Comparison of ENCODE assay signal across 21 cellular contexts in genomic region chr10:15197911-15198310, GRCh38. TPM values are rescaled to one million over a fixed set of nuclear protein-coding genes. Genes with fewer than 3 reads are reported as not detected.
A peak's percentile ranks its signal among the peaks of the same experiment; 100 is the strongest.
DNase-seq lines count a peak whose midpoint lies in the region; ATAC-seq, FAIRE-seq and TF ChIP-seq lines count a peak whose summit lies in the region.
"Had no signal": no experiment of that assay in that cellular context is flagged by ENCODE, and none has a peak within 500 bp of the region (broad histone marks: within the 10 kb centered on the region; RNA-seq: fewer than 3 reads in every experiment).

No MANE protein-coding gene starts in this region.

- ATAC-seq in HG02981 (IDR thresholded peaks at IDR 0.05; ENCODE audit: unreplicated experiment): no peak

- no peak for TF ChIP-seq RAD21 in H1 (IDR thresholded peaks at IDR 0.05 in 1 of 2, conservative IDR thresholded peaks at IDR 0.05 in 1 of 2; ENCODE audit: low read depth in 2 of 2, low read length in 2 of 2)

- POLR2A ChIA-PET in H1 (lab: Charles Lee; ENCODE audit: partially characterized antibody): no interaction called here

- no peak overlapping the region for H3K9ac ChIP-seq in H1 (replicated peaks in 1 of 4; ENCODE audit: extremely low read depth in 1 of 4, low read depth in 3 of 4, low read length in 3 of 4)
- no peak overlapping the region for H3K9ac ChIP-seq in neural progenitor cell

- H2AFZ ChIP-seq in H1 (ENCODE audit: low read length) (no peak overlapping the region), neural progenitor cell (replicated peaks) (peak overlapping the region; percentile 34)
- H2AFZ ChIP-seq: PC-9 had no signal

- H3K79me1 ChIP-seq in H1 (ENCODE audit: low read depth, low read length): no peaks in the 10 kb centered on the region

- H3K79me2 ChIP-seq in H1 (ENCODE audit: control insufficient read depth in 1 of 2, insufficient read depth in 2 of 2, low read length in 2 of 2) (no peaks in the 10 kb centered on the region), neural progenitor cell (ENCODE audit: low read depth) (no peaks in the 10 kb centered on the region)

- no peak overlapping the region for H3K27ac ChIP-seq in H1 (ENCODE audit: low read depth, low read length)
- no peak overlapping the region for H3K27ac ChIP-seq in neural progenitor cell
- H3K27ac ChIP-seq: PC-9, RWPE1, SJCRH30 had no signal

- H3K23ac ChIP-seq in H1 (ENCODE audit: insufficient read length): no peak overlapping the region

- no peak overlapping the region for H2BK5ac ChIP-seq in H1 (ENCODE audit: low read depth, low read length)

- no peaks in the 10 kb centered on the region for H3K9me3 ChIP-seq in H1 (ENCODE audit: insufficient read depth in 2 of 2, low read depth in 1 of 2, low read length in 1 of 2)
- no peaks in the 10 kb centered on the region for H3K9me3 ChIP-seq in neural progenitor cell (ENCODE audit: low read depth)
- H3K9me3 ChIP-seq: BE2C, MG63, SJCRH30 had no signal

- H3K27me3 ChIP-seq in H1 (replicated peaks in 1 of 4; ENCODE audit: control insufficient read depth in 3 of 4, extremely low read depth in 1 of 4, insufficient read depth in 3 of 4, low read length in 3 of 4): no peaks in the 10 kb centered on the region
- H3K27me3 ChIP-seq in neural progenitor cell: no peaks in the 10 kb centered on the region
- H3K27me3 ChIP-seq: BE2C, MG63, SJCRH30 had no signal

- H3K27ac Mint-ChIP-seq in HFFc6: peak overlapping the region; percentile 77
- H3K27ac Mint-ChIP-seq in neural progenitor cell: no peak overlapping the region
- no peak overlapping the region for H3K27ac Mint-ChIP-seq in T-helper 2 cell treated with Interferon-gamma antibody and Interleukin-4, amounts not matched to agents 5 μg/mL and 100 μg/mL, for 36 hours

- H3K4me2 ChIP-seq in H1 (ENCODE audit: insufficient read depth in 1 of 2, low read depth in 2 of 2, low read length in 2 of 2) (no peak overlapping the region), neural progenitor cell (no peak overlapping the region)
- H3K4me2 ChIP-seq: PC-9 had no signal

- H2BK20ac ChIP-seq in H1 (ENCODE audit: low read length): no peak overlapping the region

- H3K4me1 Mint-ChIP-seq in HFFc6 (ENCODE audit: low read depth) (peaks cover 70% of the 10 kb centered on the region), neural progenitor cell (peaks cover 4% of the 10 kb centered on the region)
- H3K4me1 Mint-ChIP-seq in T-helper 2 cell treated with Interferon-gamma antibody and Interleukin-4, amounts not matched to agents 5 μg/mL and 100 μg/mL, for 36 hours (ENCODE audit: low read depth): peaks cover 52% of the 10 kb centered on the region

- H3K27me3 Mint-ChIP-seq in HFFc6 (ENCODE audit: insufficient read depth) (no peaks in the 10 kb centered on the region; the same call in 1 of the 2 replicates), neural progenitor cell (ENCODE audit: insufficient read depth, low read depth) (no peaks in the 10 kb centered on the region)
- peaks cover 6% of the 10 kb centered on the region for H3K27me3 Mint-ChIP-seq in T-helper 2 cell treated with Interferon-gamma antibody and Interleukin-4, amounts not matched to agents 5 μg/mL and 100 μg/mL, for 36 hours (ENCODE audit: low read depth)

- H3K4me1 ChIP-seq in H1 (replicated peaks in 1 of 4; ENCODE audit: control insufficient read depth in 3 of 4, insufficient read depth in 4 of 4, low read length in 3 of 4) (peaks cover 0 to 8% (median 2%) of the 10 kb centered on the region in 4 experiments; a peak in 2 of 7 replicates), neural progenitor cell (no peaks in the 10 kb centered on the region)
- H3K4me1 ChIP-seq: BE2C had no signal

- no peak overlapping the region for H3K18ac ChIP-seq in H1 (ENCODE audit: extremely low read depth, low read length)

- H3K14ac ChIP-seq in H1 (ENCODE audit: insufficient read length): no peak overlapping the region

- peak overlapping the region; percentile 58; the same call in 1 of the 2 replicates for H3K4me3 Mint-ChIP-seq in HFFc6
- no peak overlapping the region for H3K4me3 Mint-ChIP-seq in neural progenitor cell
- no peak overlapping the region for H3K4me3 Mint-ChIP-seq in T-helper 2 cell treated with Interferon-gamma antibody and Interleukin-4, amounts not matched to agents 5 μg/mL and 100 μg/mL, for 36 hours

- peaks cover 20% of the 10 kb centered on the region for H3K36me3 Mint-ChIP-seq in HFFc6 (ENCODE audit: low read depth)
- H3K36me3 Mint-ChIP-seq in neural progenitor cell: no peaks in the 10 kb centered on the region
- H3K36me3 Mint-ChIP-seq in T-helper 2 cell treated with Interferon-gamma antibody and Interleukin-4, amounts not matched to agents 5 μg/mL and 100 μg/mL, for 36 hours (ENCODE audit: low read depth): peaks cover 3% of the 10 kb centered on the region

- no peak overlapping the region for H4K8ac ChIP-seq in H1 (ENCODE audit: extremely low read depth, insufficient read depth, low read length)

- TF ChIP-seq CTCF in HFFc6 (IDR thresholded peaks at IDR 0.05): no peak
- TF ChIP-seq CTCF in H1 (IDR thresholded peaks at IDR 0.05; ENCODE audit: control extremely low read depth in 1 of 3, insufficient read depth in 1 of 3, low read depth in 1 of 3, low read length in 3 of 3): no peak
- no peak for TF ChIP-seq CTCF in neural progenitor cell (IDR thresholded peaks at IDR 0.05)

- H3K36me3 ChIP-seq in H1 (ENCODE audit: control insufficient read depth in 2 of 4, insufficient read depth in 4 of 4, low read length in 3 of 4) (no peaks in the 10 kb centered on the region), neural progenitor cell (no peaks in the 10 kb centered on the region)
- H3K36me3 ChIP-seq: BE2C, MG63, SJCRH30 had no signal

- TF ChIP-seq EP300 in H1 (IDR thresholded peaks at IDR 0.05; ENCODE audit: borderline replicate concordance in 1 of 2, low read depth in 2 of 2, low read length in 2 of 2): no peak

- H3K4ac ChIP-seq in H1 (replicated peaks; ENCODE audit: insufficient read length, low read depth, low read length): no peak overlapping the region

- H4K20me1 ChIP-seq in H1 (replicated peaks in 1 of 2; ENCODE audit: control insufficient read depth in 1 of 2, insufficient read depth in 2 of 2, low read length in 2 of 2): no peaks in the 10 kb centered on the region
- H4K20me1 ChIP-seq in neural progenitor cell (ENCODE audit: low read depth): no peaks in the 10 kb centered on the region

- TF ChIP-seq POLR2A in H1 (IDR thresholded peaks at IDR 0.05; ENCODE audit: control extremely low read depth in 1 of 2, low read depth in 2 of 2, low read length in 2 of 2): no peak

- no peak overlapping the region for H3K56ac ChIP-seq in H1 (replicated peaks; ENCODE audit: insufficient read length, low read depth, low read length)

- H3F3A ChIP-seq in neural progenitor cell (ENCODE audit: low read depth): no peaks in the 10 kb centered on the region

- no peaks in the 10 kb centered on the region for H3K23me2 ChIP-seq in H1 (ENCODE audit: low read depth, low read length)

- no peak overlapping the region for H4K91ac ChIP-seq in H1 (replicated peaks; ENCODE audit: insufficient read length, low read length)

- no peak overlapping the region for H2BK120ac ChIP-seq in H1 (replicated peaks; ENCODE audit: low read depth, low read length)

- H2BK12ac ChIP-seq in H1 (ENCODE audit: low read depth, low read length): 0 out of 2 replicates have a peak overlapping the region, but pooled peaks have one; percentile 50

- DNase-seq in activated effector memory CD4-positive, alpha-beta T cell treated with anti-CD3 and anti-CD28 coated beads, Interleukin-2, amount 50 U/mL, for 16 hours: peak; percentile 37
- DNase-seq in activated effector memory CD4-positive, alpha-beta T cell treated with Interleukin-2 at 50 U/mL for 16 hours: no peak
- no peak for DNase-seq in HFFc6
- DNase-seq in H1 (ENCODE audit: low read depth in 1 of 2, low spot score in 2 of 2): no peak
- DNase-seq in neural progenitor cell (ENCODE audit: low spot score): no peak
- DNase-seq in GM19238 (ENCODE audit: insufficient read length, low spot score): no peak
- DNase-seq in T-helper 2 cell treated with Interferon-gamma antibody and Interleukin-4, amounts not matched to agents 5 μg/mL and 100 μg/mL, for 36 hours (ENCODE audit: low spot score): no peak
- DNase-seq: BE2C; Calu3; CD4-positive, alpha-beta memory T cell; H7; Kasumi-1; MG63; NCI-H1048; NCI-H1436; NCI-H1930; NCI-H524; PC-9; SJCRH30 had no signal

- H3K4me3 ChIP-seq in H1 (ENCODE audit: extremely low read depth in 1 of 4, insufficient read depth in 2 of 4, low read depth in 3 of 4, low read length in 4 of 4) (no peak overlapping the region), neural progenitor cell (no peak overlapping the region)
- H3K4me3 ChIP-seq: MG63, PC-9, SJCRH30 had no signal

- FAIRE-seq in H1 (lab: Jason Lieb, UNC): no peak

- H2BK15ac ChIP-seq in H1 (ENCODE audit: low read length): no peak overlapping the region

- H3K9me3 Mint-ChIP-seq in HFFc6: no peaks in the 10 kb centered on the region; the same call in 1 of the 2 replicates
- no peaks in the 10 kb centered on the region for H3K9me3 Mint-ChIP-seq in neural progenitor cell
- no peaks in the 10 kb centered on the region for H3K9me3 Mint-ChIP-seq in T-helper 2 cell treated with Interferon-gamma antibody and Interleukin-4, amounts not matched to agents 5 μg/mL and 100 μg/mL, for 36 hours
- H3K9me3 Mint-ChIP-seq: CD4-positive, alpha-beta memory T cell had no signal

- CTCF ChIA-PET in H1 (lab: Charles Lee; ENCODE audit: partially characterized antibody): interaction anchor here (0.6 to 1.4 kb wide), 2 partner anchors 13 to 26 kb away, joined by 3 to 5 read pairs; no protein-coding TSS in a partner anchor

- WGBS in H1 (ENCODE audit: extremely low coverage in 1 of 2, insufficient coverage in 1 of 2, insufficient read length in 1 of 2, insufficient replicate concordance in 2 of 2, low coverage in 1 of 2, low lambda C conversion rate in 2 of 2, missing lambda C conversion rate in 1 of 2), 2 experiments: 91% methylated on average over 4 of the region's 4 CpGs; no CpG with 5 or more reads in 1 of the 2 experiments

- H4K5ac ChIP-seq in H1 (ENCODE audit: insufficient read length, low read depth, low read length): no peak overlapping the region

- no peak overlapping the region for H2AK5ac ChIP-seq in H1 (ENCODE audit: low read depth, low read length)

TF ChIP-seq in H1, 55 proteins besides CTCF, POLR2A, EP300 and RAD21:
- TF ChIP-seq RBBP5 (IDR thresholded peaks at IDR 0.05; ENCODE audit: borderline replicate concordance, low read depth, low read length): no peak
TF ChIP-seq in H1: peak in this region for 0.

RNA-seq across cellular contexts. Expression of gene NMT2, which starts 29.4 kb away (rescaled TPM):
- 10 to 100 TPM; 29.4 to 67.3 (median 62.6) TPM for total RNA-seq in HFFc6 (2021; fragmentation: NEBNext Ultra II Directional; extraction: Animal tissue kit (Norgen Biotek cat#: 25700))
- 15.4 and 16.6 TPM in 2 replicates for total RNA-seq in H1 (2021; fragmentation: NEBNext Ultra II Directional; extraction: Animal tissue kit (Norgen Biotek cat#: 25700))
- 4.4 and 4.7 TPM in 2 replicates for polyA plus RNA-seq in H1 (2011; rRNA removed)
- 5.4 TPM for polyA plus RNA-seq in H1 (2011; cell fraction: cytosol; rRNA removed)
- 5.7 TPM for polyA plus RNA-seq in H1 (2011; cell fraction: nucleus; rRNA removed)
- 8.2 to 15.1 TPM (median 9.4 TPM) in 4 replicates for polyA plus RNA-seq in H1 (2012, experiment 1 of 2)
- 2.3 TPM for polyA plus RNA-seq in H1 (2012, experiment 2 of 2)
- 8.8 TPM for polyA plus RNA-seq in H1 (2013, experiment 1 of 2)
- 9.0 TPM for polyA plus RNA-seq in H1 (2013, experiment 2 of 2)
- polyA minus RNA-seq in H1 (2011; rRNA and poly(A)+ RNA removed): 4.0 and 6.3 TPM in 2 replicates
- 2.7 TPM for polyA minus RNA-seq in H1 (2011; cell fraction: cytosol; rRNA and poly(A)+ RNA removed)
- polyA minus RNA-seq in H1 (2011; cell fraction: nucleus; rRNA and poly(A)+ RNA removed): 10.1 TPM
- total RNA-seq in neural progenitor cell (ENCODE audit: low replicate concordance): 25.4 and 26.1 TPM in 2 replicates
